ENCODE assay signal across 1 cellular context in genomic region chr2:222862915-222863544, GRCh38.
TF ChIP-seq lines count a peak whose summit lies in the region.

No MANE protein-coding gene starts in this region.

TF ChIP-seq in HEK293, 187 proteins besides CTCF, POLR2A, EP300 and RAD21 (continued from another document):
- TF ChIP-seq KLF9 (tag by site-specific recombination; IDR thresholded peaks at IDR 0.05; ENCODE audit: low read depth) (no peak), ZNF19 (tag by site-specific recombination; IDR thresholded peaks at IDR 0.05; ENCODE audit: low read depth) (no peak), ZEB2 (tag by site-specific recombination; IDR thresholded peaks at IDR 0.05) (peak; percentile 70), ZNF530 (tag by site-specific recombination; IDR thresholded peaks at IDR 0.05; ENCODE audit: low read depth) (no peak), ZNF18 (tag by site-specific recombination; IDR thresholded peaks at IDR 0.05) (peak; percentile 81; the same call in 1 of the 2 replicates), FEZF1 (tag by site-specific recombination; IDR thresholded peaks at IDR 0.05) (peak; percentile 64), ZNF843 (tag by site-specific recombination; IDR thresholded peaks at IDR 0.05) (peak; percentile 87), ZNF366 (tag by site-specific recombination; conservative IDR thresholded peaks at IDR 0.05) (peak; percentile 39; the same call in 1 of the 2 replicates), ZNF341 (tag by site-specific recombination; IDR thresholded peaks at IDR 0.05; ENCODE audit: low read depth) (no peak), SETDB1 (IDR thresholded peaks at IDR 0.05; ENCODE audit: insufficient read length, low read length) (no peak), ZSCAN16 (tag by site-specific recombination; IDR thresholded peaks at IDR 0.05) (0 out of 2 replicates have a peak, but pooled peaks have one; percentile 31), ZNF138 (tag by site-specific recombination; IDR thresholded peaks at IDR 0.05; ENCODE audit: borderline replicate concordance) (no peak), MYNN (tag by site-specific recombination; IDR thresholded peaks at IDR 0.05; ENCODE audit: borderline replicate concordance) (no peak), ZBTB48 (tag by site-specific recombination; IDR thresholded peaks at IDR 0.05) (no peak), ZNF600 (tag by site-specific recombination; IDR thresholded peaks at IDR 0.05) (no peak), ZNF623 (tag by site-specific recombination; IDR thresholded peaks at IDR 0.05) (no peak), EGR2 (tag by site-specific recombination; IDR thresholded peaks at IDR 0.05; ENCODE audit: low read depth) (no peak), ATF2 (tag by site-specific recombination; IDR thresholded peaks at IDR 0.05; ENCODE audit: low read depth) (0 out of 2 replicates have a peak, but pooled peaks have one; percentile 3), TRIM28 (IDR thresholded peaks at IDR 0.05; ENCODE audit: borderline replicate concordance, low read length) (peak; percentile 70), ZNF629 (tag by site-specific recombination; IDR thresholded peaks at IDR 0.05) (peak; percentile 46), ZFP41 (tag by site-specific recombination; IDR thresholded peaks at IDR 0.05; ENCODE audit: borderline replicate concordance) (no peak)
- TF ChIP-seq, protein P1, sequence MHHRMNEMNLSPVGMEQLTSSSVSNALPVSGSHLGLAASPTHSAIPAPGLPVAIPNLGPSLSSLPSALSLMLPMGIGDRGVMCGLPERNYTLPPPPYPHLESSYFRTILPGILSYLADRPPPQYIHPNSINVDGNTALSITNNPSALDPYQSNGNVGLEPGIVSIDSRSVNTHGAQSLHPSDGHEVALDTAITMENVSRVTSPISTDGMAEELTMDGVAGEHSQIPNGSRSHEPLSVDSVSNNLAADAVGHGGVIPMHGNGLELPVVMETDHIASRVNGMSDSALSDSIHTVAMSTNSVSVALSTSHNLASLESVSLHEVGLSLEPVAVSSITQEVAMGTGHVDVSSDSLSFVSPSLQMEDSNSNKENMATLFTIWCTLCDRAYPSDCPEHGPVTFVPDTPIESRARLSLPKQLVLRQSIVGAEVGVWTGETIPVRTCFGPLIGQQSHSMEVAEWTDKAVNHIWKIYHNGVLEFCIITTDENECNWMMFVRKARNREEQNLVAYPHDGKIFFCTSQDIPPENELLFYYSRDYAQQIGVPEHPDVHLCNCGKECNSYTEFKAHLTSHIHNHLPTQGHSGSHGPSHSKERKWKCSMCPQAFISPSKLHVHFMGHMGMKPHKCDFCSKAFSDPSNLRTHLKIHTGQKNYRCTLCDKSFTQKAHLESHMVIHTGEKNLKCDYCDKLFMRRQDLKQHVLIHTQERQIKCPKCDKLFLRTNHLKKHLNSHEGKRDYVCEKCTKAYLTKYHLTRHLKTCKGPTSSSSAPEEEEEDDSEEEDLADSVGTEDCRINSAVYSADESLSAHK (tag by site-specific recombination; IDR thresholded peaks at IDR 0.05) = peak; percentile 56
- TF ChIP-seq, protein P2, sequence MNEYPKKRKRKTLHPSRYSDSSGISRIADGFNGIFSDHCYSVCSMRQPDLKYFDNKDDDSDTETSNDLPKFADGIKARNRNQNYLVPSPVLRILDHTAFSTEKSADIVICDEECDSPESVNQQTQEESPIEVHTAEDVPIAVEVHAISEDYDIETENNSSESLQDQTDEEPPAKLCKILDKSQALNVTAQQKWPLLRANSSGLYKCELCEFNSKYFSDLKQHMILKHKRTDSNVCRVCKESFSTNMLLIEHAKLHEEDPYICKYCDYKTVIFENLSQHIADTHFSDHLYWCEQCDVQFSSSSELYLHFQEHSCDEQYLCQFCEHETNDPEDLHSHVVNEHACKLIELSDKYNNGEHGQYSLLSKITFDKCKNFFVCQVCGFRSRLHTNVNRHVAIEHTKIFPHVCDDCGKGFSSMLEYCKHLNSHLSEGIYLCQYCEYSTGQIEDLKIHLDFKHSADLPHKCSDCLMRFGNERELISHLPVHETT (tag by site-specific recombination; IDR thresholded peaks at IDR 0.05) = 0 out of 2 replicates have a peak, but pooled peaks have one; percentile 23
- TF ChIP-seq, protein P3, sequence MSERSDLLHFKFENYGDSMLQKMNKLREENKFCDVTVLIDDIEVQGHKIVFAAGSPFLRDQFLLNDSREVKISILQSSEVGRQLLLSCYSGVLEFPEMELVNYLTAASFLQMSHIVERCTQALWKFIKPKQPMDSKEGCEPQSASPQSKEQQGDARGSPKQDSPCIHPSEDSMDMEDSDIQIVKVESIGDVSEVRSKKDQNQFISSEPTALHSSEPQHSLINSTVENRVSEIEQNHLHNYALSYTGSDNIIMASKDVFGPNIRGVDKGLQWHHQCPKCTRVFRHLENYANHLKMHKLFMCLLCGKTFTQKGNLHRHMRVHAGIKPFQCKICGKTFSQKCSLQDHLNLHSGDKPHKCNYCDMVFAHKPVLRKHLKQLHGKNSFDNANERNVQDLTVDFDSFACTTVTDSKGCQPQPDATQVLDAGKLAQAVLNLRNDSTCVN (tag by site-specific recombination; optimal IDR thresholded peaks at IDR 0.05) = no peak
- TF ChIP-seq, protein P4, sequence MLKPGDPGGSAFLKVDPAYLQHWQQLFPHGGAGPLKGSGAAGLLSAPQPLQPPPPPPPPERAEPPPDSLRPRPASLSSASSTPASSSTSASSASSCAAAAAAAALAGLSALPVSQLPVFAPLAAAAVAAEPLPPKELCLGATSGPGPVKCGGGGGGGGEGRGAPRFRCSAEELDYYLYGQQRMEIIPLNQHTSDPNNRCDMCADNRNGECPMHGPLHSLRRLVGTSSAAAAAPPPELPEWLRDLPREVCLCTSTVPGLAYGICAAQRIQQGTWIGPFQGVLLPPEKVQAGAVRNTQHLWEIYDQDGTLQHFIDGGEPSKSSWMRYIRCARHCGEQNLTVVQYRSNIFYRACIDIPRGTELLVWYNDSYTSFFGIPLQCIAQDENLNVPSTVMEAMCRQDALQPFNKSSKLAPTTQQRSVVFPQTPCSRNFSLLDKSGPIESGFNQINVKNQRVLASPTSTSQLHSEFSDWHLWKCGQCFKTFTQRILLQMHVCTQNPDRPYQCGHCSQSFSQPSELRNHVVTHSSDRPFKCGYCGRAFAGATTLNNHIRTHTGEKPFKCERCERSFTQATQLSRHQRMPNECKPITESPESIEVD (tag by site-specific recombination; IDR thresholded peaks at IDR 0.05) = peak; percentile 87
- TF ChIP-seq, protein P5, sequence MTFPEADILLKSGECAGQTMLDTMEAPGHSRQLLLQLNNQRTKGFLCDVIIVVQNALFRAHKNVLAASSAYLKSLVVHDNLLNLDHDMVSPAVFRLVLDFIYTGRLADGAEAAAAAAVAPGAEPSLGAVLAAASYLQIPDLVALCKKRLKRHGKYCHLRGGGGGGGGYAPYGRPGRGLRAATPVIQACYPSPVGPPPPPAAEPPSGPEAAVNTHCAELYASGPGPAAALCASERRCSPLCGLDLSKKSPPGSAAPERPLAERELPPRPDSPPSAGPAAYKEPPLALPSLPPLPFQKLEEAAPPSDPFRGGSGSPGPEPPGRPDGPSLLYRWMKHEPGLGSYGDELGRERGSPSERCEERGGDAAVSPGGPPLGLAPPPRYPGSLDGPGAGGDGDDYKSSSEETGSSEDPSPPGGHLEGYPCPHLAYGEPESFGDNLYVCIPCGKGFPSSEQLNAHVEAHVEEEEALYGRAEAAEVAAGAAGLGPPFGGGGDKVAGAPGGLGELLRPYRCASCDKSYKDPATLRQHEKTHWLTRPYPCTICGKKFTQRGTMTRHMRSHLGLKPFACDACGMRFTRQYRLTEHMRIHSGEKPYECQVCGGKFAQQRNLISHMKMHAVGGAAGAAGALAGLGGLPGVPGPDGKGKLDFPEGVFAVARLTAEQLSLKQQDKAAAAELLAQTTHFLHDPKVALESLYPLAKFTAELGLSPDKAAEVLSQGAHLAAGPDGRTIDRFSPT (tag by site-specific recombination; IDR thresholded peaks at IDR 0.05) = 0 out of 2 replicates have a peak, but pooled peaks have one; percentile 13
- TF ChIP-seq, protein P6, sequence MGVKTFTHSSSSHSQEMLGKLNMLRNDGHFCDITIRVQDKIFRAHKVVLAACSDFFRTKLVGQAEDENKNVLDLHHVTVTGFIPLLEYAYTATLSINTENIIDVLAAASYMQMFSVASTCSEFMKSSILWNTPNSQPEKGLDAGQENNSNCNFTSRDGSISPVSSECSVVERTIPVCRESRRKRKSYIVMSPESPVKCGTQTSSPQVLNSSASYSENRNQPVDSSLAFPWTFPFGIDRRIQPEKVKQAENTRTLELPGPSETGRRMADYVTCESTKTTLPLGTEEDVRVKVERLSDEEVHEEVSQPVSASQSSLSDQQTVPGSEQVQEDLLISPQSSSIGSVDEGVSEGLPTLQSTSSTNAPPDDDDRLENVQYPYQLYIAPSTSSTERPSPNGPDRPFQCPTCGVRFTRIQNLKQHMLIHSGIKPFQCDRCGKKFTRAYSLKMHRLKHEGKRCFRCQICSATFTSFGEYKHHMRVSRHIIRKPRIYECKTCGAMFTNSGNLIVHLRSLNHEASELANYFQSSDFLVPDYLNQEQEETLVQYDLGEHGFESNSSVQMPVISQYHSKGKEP (tag by site-specific recombination; IDR thresholded peaks at IDR 0.05) = peak; percentile 89
- TF ChIP-seq, protein P7, sequence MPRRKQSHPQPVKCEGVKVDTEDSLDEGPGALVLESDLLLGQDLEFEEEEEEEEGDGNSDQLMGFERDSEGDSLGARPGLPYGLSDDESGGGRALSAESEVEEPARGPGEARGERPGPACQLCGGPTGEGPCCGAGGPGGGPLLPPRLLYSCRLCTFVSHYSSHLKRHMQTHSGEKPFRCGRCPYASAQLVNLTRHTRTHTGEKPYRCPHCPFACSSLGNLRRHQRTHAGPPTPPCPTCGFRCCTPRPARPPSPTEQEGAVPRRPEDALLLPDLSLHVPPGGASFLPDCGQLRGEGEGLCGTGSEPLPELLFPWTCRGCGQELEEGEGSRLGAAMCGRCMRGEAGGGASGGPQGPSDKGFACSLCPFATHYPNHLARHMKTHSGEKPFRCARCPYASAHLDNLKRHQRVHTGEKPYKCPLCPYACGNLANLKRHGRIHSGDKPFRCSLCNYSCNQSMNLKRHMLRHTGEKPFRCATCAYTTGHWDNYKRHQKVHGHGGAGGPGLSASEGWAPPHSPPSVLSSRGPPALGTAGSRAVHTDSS (tag by site-specific recombination; IDR thresholded peaks at IDR 0.05) = no peak
TF ChIP-seq in HEK293: peak in this region for 18.
